17 cellular contexts compared by ENCODE assay signal in genomic region chrY:13493737-13494136, GRCh38. TPM values are rescaled to one million over a fixed set of nuclear protein-coding genes. Genes with fewer than 3 reads are reported as not detected.
"Had no signal": no experiment of that assay in that cellular context is flagged by ENCODE, and none has a peak within 500 bp of the region (broad histone marks: within the 10 kb centered on the region; RNA-seq: fewer than 3 reads in every experiment).

No MANE protein-coding gene starts in this region.

- H3K4me1 ChIP-seq: parathyroid adenoma, tibial artery had no signal

- H3K27ac ChIP-seq: cardiac muscle cell, neutrophil, parathyroid adenoma, tibial artery had no signal

- H3K9ac ChIP-seq: parathyroid adenoma had no signal

- DNase-seq: activated CD4-positive, alpha-beta T cell treated with anti-CD3 and anti-CD28 coated beads, Interleukin-2, amount 50 U/mL, for 4 hours; activated CD4-positive, CD25-positive, alpha-beta regulatory T cell treated with anti-CD3 and anti-CD28 coated beads, Interleukin-2, amount 50 U/mL, for 72 hours; activated naive CD4-positive, alpha-beta T cell treated with Interleukin-2 at 50 U/mL for 16 hours; left ventricle myocardium superior; mesendoderm; natural killer cell; stimulated activated CD4-positive, alpha-beta T cell treated with anti-CD3 and anti-CD28 coated beads, Interleukin-2, amount 100 ng/mL, for 48 hours; stimulated activated naive B cell treated with anti-CD40 and anti-IgM and Interleukin-4, amounts not matched to agents 10 μg/mL and 1 μg/mL and 100 μg/mL, for 72 hours; T-helper 2 cell; tibial artery had no signal

- H3K9me3 ChIP-seq: neutrophil, tibial artery had no signal

- H3K27me3 ChIP-seq: cardiac muscle cell, neutrophil, tibial artery had no signal

- H3K79me2 ChIP-seq: parathyroid adenoma had no signal

- H2AFZ ChIP-seq: parathyroid adenoma had no signal

- FAIRE-seq: astrocyte, keratinocyte, urothelium cell line had no signal

- H3K36me3 ChIP-seq: cardiac muscle cell, neutrophil, tibial artery had no signal

- H3K4me3 ChIP-seq: cardiac muscle cell, tibial artery had no signal

RNA-seq across cellular contexts. Expression of gene UTY, which starts 13.9 kb away (rescaled TPM):
- total RNA-seq: cardiac muscle cell, dermis microvascular lymphatic vessel endothelial cell had no signal
